8 cellular contexts compared by ENCODE assay signal in genomic region chr16:1971678-1972489, GRCh38. TPM values are rescaled to one million over a fixed set of nuclear protein-coding genes. Genes with fewer than 3 reads are reported as not detected.
DNase-seq lines count a peak whose midpoint lies in the region; ATAC-seq and TF ChIP-seq lines count a peak whose summit lies in the region.

TSS of gene TBL3 (plus strand) at chr16:1972053. CDS start at chr16:1972165, 112 bp downstream.

- H3K79me2 ChIP-seq in OCI-LY7 (ENCODE audit: insufficient read depth, low read depth, low read length) = peaks cover 28% of the 10 kb centered on the region

- ATAC-seq in GM21515 (IDR thresholded peaks at IDR 0.05; ENCODE audit: unreplicated experiment) (peak; percentile 79), mucosa of descending colon (peak; percentile 96)

- peak within 1 kb of the TSS; percentile 86 for H3K4me3 ChIP-seq in OCI-LY7 (ENCODE audit: low read depth, low read length, poor library complexity, severe bottlenecking)
- H3K4me3 ChIP-seq in epithelial cell of esophagus (ENCODE audit: low read length) = peak within 1 kb of the TSS; percentile 73
- H3K4me3 ChIP-seq in mucosa of descending colon = peak within 1 kb of the TSS; percentile 73

- intact Hi-C loops in OCI-LY7 (cut with micrococcal nuclease; ENCODE audit: unreplicated experiment) (loop anchor here (1.0 kb wide), 1 partner anchor 12 kb away; the partner anchor contains the start of gene GFER), mucosa of descending colon (cut with DNase I, micrococcal nuclease) (no loop called here)

- BruUV-seq in OCI-LY7 (replicated peaks; lab: Mats Ljungman, UMichigan) = no TSS peak

- DNase-seq in DMS 273 treated with DMSO at 0.1 percent for 48 hours (lab: John Stamatoyannopoulos, UW) (peak; percentile 86), HuH-7 (ENCODE audit: low spot score) (peak; percentile 97), OCI-LY7 (ENCODE audit: low spot score) (peak; percentile 97), activated T-cell treated with anti-CD3 and anti-CD28 coated beads for 4 hours (peak; percentile 93), epithelial cell of esophagus (ENCODE audit: low read depth) (peak; percentile 95), mucosa of descending colon (peak; percentile 94 to 97 (median 97))
- DNase-seq in stimulated activated CD8-positive, alpha-beta memory T cell treated with anti-CD3 and anti-CD28 coated beads, Interleukin-4, amount 100 ng/mL, for 1 hour (ENCODE audit: low read depth in 2 of 2, low spot score in 1 of 2) = peak; percentile 92 to 93

- H3K9me3 ChIP-seq in OCI-LY7 (ENCODE audit: low read length) (no peaks in the 10 kb centered on the region), mucosa of descending colon (no peaks in the 10 kb centered on the region)

- no peaks in the 10 kb centered on the region for H3K9me2 ChIP-seq in OCI-LY7 (ENCODE audit: insufficient read depth, low read length)

- H3K4me1 ChIP-seq in OCI-LY7 (ENCODE audit: insufficient read depth, low read length, poor library complexity, severe bottlenecking) (peaks cover 12% of the 10 kb centered on the region), mucosa of descending colon (ENCODE audit: low read depth) (peaks cover 16% of the 10 kb centered on the region)

- peak within 1 kb of the TSS; percentile 95 for H3K4me2 ChIP-seq in OCI-LY7 (ENCODE audit: low read length)

- CTCF ChIA-PET in OCI-LY7 (lab: Charles Lee; ENCODE audit: unreplicated experiment) = no interaction called here

- H3K27ac ChIP-seq in OCI-LY7 (ENCODE audit: low read depth, low read length, poor library complexity, severe bottlenecking) = peak within 1 kb of the TSS; percentile 88

- POLR2A ChIA-PET in OCI-LY7 (lab: Charles Lee) = interaction anchor here (0.6 to 1.2 kb wide), 5 partner anchors 11 to 1630 kb away, joined by 3 read pairs; no protein-coding TSS in a partner anchor

- no peak for TF ChIP-seq CTCF in OCI-LY7 (conservative IDR thresholded peaks at IDR 0.05; ENCODE audit: low read length)
- no peak for TF ChIP-seq CTCF in epithelial cell of esophagus (IDR thresholded peaks at IDR 0.05; ENCODE audit: insufficient read depth, low read depth, low read length, missing control alignments)
- TF ChIP-seq CTCF in mucosa of descending colon (IDR thresholded peaks at IDR 0.05) = no peak

- no peaks in the 10 kb centered on the region for H4K20me1 ChIP-seq in OCI-LY7 (ENCODE audit: insufficient read depth, low read length)

- H3K36me3 ChIP-seq in OCI-LY7 (ENCODE audit: insufficient read depth, low read length) = peaks cover 34% of the 10 kb centered on the region
- H3K36me3 ChIP-seq in mucosa of descending colon (ENCODE audit: low read depth) = no peaks in the 10 kb centered on the region

- H2AFZ ChIP-seq in OCI-LY7 (ENCODE audit: low read length) = peak within 1 kb of the TSS; percentile 67; the same call in 1 of the 2 replicates

RNA-seq across cellular contexts. Expression of gene TBL3, which starts in this region (rescaled TPM):
- total RNA-seq in OCI-LY7 (2014; rRNA removed; shearing (Covaris generic)) = 58.5 and 67.2 TPM in 2 replicates
- total RNA-seq in OCI-LY7 (2022) (44.3 and 49.9 TPM in 2 replicates), mucosa of descending colon (10 to 100 TPM; 21.6 to 25.5 (median 24.0) TPM)

Comparison
In these comparisons a context has a peak if more than half of its experiments do, and no peak if none do; other contexts are left out.
1. Peak in every context shown above with its lines: DNase-seq, ATAC-seq, H3K4me3 ChIP-seq and H3K27ac ChIP-seq.